21 cellular contexts compared by ENCODE assay signal in the genomic region with DNA sequence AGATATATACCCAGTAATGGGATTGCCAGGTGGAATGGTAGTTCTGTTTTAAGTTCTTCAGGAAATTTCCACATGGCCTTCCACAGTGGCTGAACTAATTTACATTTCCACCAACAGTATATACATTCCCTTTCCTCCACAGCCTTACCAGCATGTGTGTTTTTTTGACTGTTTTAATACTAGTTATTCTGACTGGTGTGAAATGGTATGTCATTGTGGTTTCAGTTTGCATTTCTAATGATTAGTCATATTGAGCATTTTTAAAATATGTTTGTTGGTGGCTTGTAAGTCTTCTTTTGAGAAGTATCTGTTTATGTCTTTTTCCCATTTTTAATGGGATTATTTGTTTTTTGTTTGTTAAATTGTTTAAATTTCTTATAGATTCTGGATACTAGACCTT.
"Had no signal": no experiment of that assay in that cellular context is flagged by ENCODE, and none has a peak within 500 bp of the region (broad histone marks: within the 10 kb centered on the region; RNA-seq: fewer than 3 reads in every experiment).

No MANE protein-coding gene starts in this region.

- H3K4me1 ChIP-seq: body of pancreas, lower lobe of right lung, transverse colon, uterus had no signal

- FAIRE-seq: endometrium, islet of Langerhans had no signal

- H3K4me3 ChIP-seq: body of pancreas, coronary artery, lower lobe of right lung, ovary, psoas muscle, skin epidermis, transverse colon, uterus had no signal

- H3K9me3 ChIP-seq: body of pancreas, lower lobe of right lung, ovary, transverse colon, uterus had no signal

- H3K27me3 ChIP-seq: body of pancreas, ovary, transverse colon, uterus had no signal

- ATAC-seq: body of pancreas; lower lobe of right lung; naive thymus-derived CD8-positive, alpha-beta T cell; psoas muscle; right cardiac atrium had no signal

- H3K36me3 ChIP-seq: lower lobe of right lung, ovary, transverse colon, uterus had no signal

- DNase-seq: activated CD4-positive, alpha-beta memory T cell treated with anti-CD3 and anti-CD28 coated beads, Interleukin-2, amount 10 ng/mL, durations not matched to agents 7 days and 5 days; activated CD4-positive, alpha-beta T cell treated with anti-CD3 and anti-CD28 coated beads for 48 hours; activated CD4-positive, CD25-positive, alpha-beta regulatory T cell; activated naive CD4-positive, alpha-beta T cell treated with anti-CD3 and anti-CD28 coated beads, Interleukin-2, amount 10 ng/mL, durations not matched to agents 7 days and 5 days; activated T-cell treated with anti-CD3 and anti-CD28 coated beads, Interleukin-2, amount 50 U/mL, for 1 hour; body of pancreas; central memory CD4-positive, alpha-beta T cell; hippocampal formation; lower lobe of right lung; naive thymus-derived CD8-positive, alpha-beta T cell; ovary; psoas muscle; right cardiac atrium; T-helper 1 cell; T-helper 9 cell; transverse colon; uterus had no signal

- H3K27ac ChIP-seq: body of pancreas, coronary artery, lower lobe of right lung, ovary, psoas muscle, skin epidermis, transverse colon, uterus had no signal
